8 cellular contexts compared by ENCODE assay signal in genomic region chr6:144585217-144585814, GRCh38.
DNase-seq lines count a peak whose midpoint lies in the region; ATAC-seq and TF ChIP-seq lines count a peak whose summit lies in the region.

No MANE protein-coding gene starts in this region.

- H3K9me3 ChIP-seq in DND-41 (ENCODE audit: insufficient read depth, low read length, severe bottlenecking) (no peaks in the 10 kb centered on the region), Karpas-422 (ENCODE audit: low read length) (no peaks in the 10 kb centered on the region), ovary (no peaks in the 10 kb centered on the region)

- peak overlapping the region; percentile 53 to 64 for H3K4me3 ChIP-seq in DND-41 (ENCODE audit: low read depth in 1 of 2, low read length in 2 of 2)
- no peak overlapping the region for H3K4me3 ChIP-seq in Karpas-422 (ENCODE audit: low read length)
- H3K4me3 ChIP-seq in ovary: no peak overlapping the region

- H3K27me3 ChIP-seq in DND-41 (ENCODE audit: insufficient read depth, low read length, poor library complexity) (no peaks in the 10 kb centered on the region), Karpas-422 (ENCODE audit: low read length) (no peaks in the 10 kb centered on the region), ovary (no peaks in the 10 kb centered on the region)

- peak; percentile 43 for DNase-seq in DND-41
- peak; percentile 76 for DNase-seq in Karpas-422
- peak; percentile 47 for DNase-seq in RPMI7951 (ENCODE audit: low read depth)
- peak; percentile 31 to 50 for DNase-seq in erythroblast (lab: John Stamatoyannopoulos, UW)
- no peak for DNase-seq in ovary
- no peak for DNase-seq in Right ventricle myocardium superior

- H3K9me2 ChIP-seq in Karpas-422 (replicated peaks; ENCODE audit: insufficient read depth, low read length): no peaks in the 10 kb centered on the region

- no peak overlapping the region for H2AFZ ChIP-seq in DND-41 (ENCODE audit: low read depth, low read length)
- H2AFZ ChIP-seq in Karpas-422 (ENCODE audit: low read length): no peak overlapping the region

- ATAC-seq in DND-41 (ENCODE audit: insufficient read depth, low read depth) (no peak), HG03521 (IDR thresholded peaks at IDR 0.05; ENCODE audit: unreplicated experiment) (no peak), HG03159 (IDR thresholded peaks at IDR 0.05; ENCODE audit: unreplicated experiment) (no peak), Right ventricle myocardium superior (ENCODE audit: poor library complexity) (no peak)

- H3K9ac ChIP-seq in DND-41 (ENCODE audit: low read depth, low read length): peak overlapping the region; percentile 64
- H3K9ac ChIP-seq in Karpas-422 (ENCODE audit: low read length): no peak overlapping the region

- peak overlapping the region; percentile 89 for H3K4me2 ChIP-seq in DND-41 (ENCODE audit: insufficient read depth, low read length)
- no peak overlapping the region for H3K4me2 ChIP-seq in Karpas-422 (ENCODE audit: low read depth, low read length, poor library complexity, severe bottlenecking)

- TF ChIP-seq CTCF in DND-41 (IDR thresholded peaks at IDR 0.05; ENCODE audit: borderline replicate concordance, extremely low read depth, low read length, poor library complexity, severe bottlenecking): peak; percentile 90
- peak in 2 of 3 donors; percentile 42 to 44 for TF ChIP-seq CTCF in ovary (IDR thresholded peaks at IDR 0.05)

- intact Hi-C loops in ovary (cut with DNase I) (loop anchor here in 2 of 4 donors (10.0 kb wide), 1 partner anchor 349 kb away; no protein-coding TSS in a partner anchor), Right ventricle myocardium superior (cut with DNase I) (loop anchor here (10.0 kb wide), 4 partner anchors 249 to 1039 kb away; no protein-coding TSS in a partner anchor)

- TF ChIP-seq POLR2A in erythroblast (IDR thresholded peaks at IDR 0.05; ENCODE audit: low read length) (no peak), ovary (IDR thresholded peaks at IDR 0.05) (no peak)

- H3K36me3 ChIP-seq in DND-41 (ENCODE audit: insufficient read depth, low read length) (peaks cover 17% of the 10 kb centered on the region), Karpas-422 (ENCODE audit: insufficient read depth, low read length) (no peaks in the 10 kb centered on the region), ovary (no peaks in the 10 kb centered on the region)

- TF ChIP-seq EP300 in ovary (IDR thresholded peaks at IDR 0.05): no peak

- 16 to 34% (median 21%) methylated on average over 3 of the region's 3 CpGs for whole genome bisulfite sequencing in ovary, 3 donors

- H4K20me1 ChIP-seq in DND-41 (ENCODE audit: insufficient read depth, low read length) (no peaks in the 10 kb centered on the region), Karpas-422 (ENCODE audit: insufficient read depth, low read depth, low read length) (no peaks in the 10 kb centered on the region)

- H3K4me1 ChIP-seq in DND-41 (ENCODE audit: insufficient read depth, low read length) (peaks cover 69% of the 10 kb centered on the region), Karpas-422 (ENCODE audit: low read length) (peaks cover 36% of the 10 kb centered on the region), ovary (ENCODE audit: insufficient read depth) (peaks cover 2% of the 10 kb centered on the region)

- H3K27ac ChIP-seq in DND-41 (ENCODE audit: low read length): peak overlapping the region; percentile 90
- H3K27ac ChIP-seq in Karpas-422 (ENCODE audit: low read length): no peak overlapping the region
- no peak overlapping the region for H3K27ac ChIP-seq in ovary

- H3K79me2 ChIP-seq in DND-41 (ENCODE audit: insufficient read depth, low read length) (peaks cover 71% of the 10 kb centered on the region), Karpas-422 (ENCODE audit: low read length) (no peaks in the 10 kb centered on the region)

Comparison
In these comparisons a context has a peak if more than half of its experiments do, and no peak if none do; other contexts are left out.
1. DNase-seq: peak in DND-41 (single experiment), Karpas-422 (single experiment), RPMI7951 (single experiment) and erythroblast (2 of 2); none in ovary (0 of 5) and Right ventricle myocardium superior (single experiment).
2. H3K4me3 ChIP-seq: peak in DND-41 (2 of 2); none in Karpas-422 (single experiment) and ovary (single experiment).